Comparison of ENCODE assay signal across 31 cellular contexts in the genomic region with DNA sequence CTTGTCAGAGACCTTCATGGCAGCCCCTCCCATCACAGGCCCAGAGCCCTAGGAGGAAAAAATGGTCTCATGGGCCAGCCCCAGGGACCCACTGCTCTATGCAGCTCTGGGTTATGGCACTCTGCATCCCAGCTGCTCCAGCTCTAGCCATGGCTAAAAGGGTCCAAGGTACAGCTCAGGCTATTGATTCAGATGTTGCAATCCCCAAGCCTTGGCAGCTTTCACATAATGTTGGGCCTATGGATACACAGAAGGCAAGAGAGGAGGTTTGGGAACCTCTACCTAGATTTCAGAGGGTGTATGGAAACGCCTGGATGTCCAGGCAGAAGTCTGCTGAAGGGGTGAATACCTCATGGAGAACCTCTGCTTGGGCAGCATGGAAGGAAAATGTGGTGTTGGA.
"Had no signal": no experiment of that assay in that cellular context is flagged by ENCODE, and none has a peak within 500 bp of the region (broad histone marks: within the 10 kb centered on the region; RNA-seq: fewer than 3 reads in every experiment).

No MANE protein-coding gene starts in this region.

- H3K27ac ChIP-seq: neural progenitor cell, ovary, parathyroid adenoma, psoas muscle, skin epidermis, spleen, suprapubic skin, testis, tibial artery, transverse colon, upper lobe of right lung, uterus had no signal

- H3K4me2 ChIP-seq: neural progenitor cell, smooth muscle cell had no signal

- H3K27ac Mint-ChIP-seq: natural killer cell; nephron; neural progenitor cell; progenitor cell of endocrine pancreas; stimulated activated memory B cell treated with anti-CD40 and anti-IgM and Interleukin-4, amounts not matched to agents 10 μg/mL and 1 μg/mL and 100 μg/mL, for 72 hours; stimulated activated naive CD8-positive, alpha-beta T cell treated with anti-CD3 and anti-CD28 coated beads, Interleukin-15, amount 100 ng/mL, for 72 hours; type B pancreatic cell had no signal

- H3K36me3 ChIP-seq: neural progenitor cell, ovary, spleen, suprapubic skin, tibial artery, transverse colon, upper lobe of right lung, uterus had no signal

- H3K4me3 Mint-ChIP-seq: natural killer cell; nephron; neural progenitor cell; stimulated activated memory B cell treated with anti-CD40 and anti-IgM and Interleukin-4, amounts not matched to agents 10 μg/mL and 1 μg/mL and 100 μg/mL, for 72 hours; stimulated activated naive CD8-positive, alpha-beta T cell treated with anti-CD3 and anti-CD28 coated beads, Interleukin-15, amount 100 ng/mL, for 72 hours; type B pancreatic cell had no signal

- DNase-seq: natural killer cell; occipital lobe; ovary; posterior cingulate gyrus; psoas muscle; right cardiac atrium; spleen; stimulated activated CD4-positive, alpha-beta T cell treated with anti-CD3 and anti-CD28 coated beads, Interleukin-12 subunit alpha, Interleukin-12 subunit beta, amount 100 ng/mL, for 4 hours; stimulated activated CD4-positive, alpha-beta T cell treated with anti-CD3 and anti-CD28 coated beads, Interleukin-1b, Interleukin-23, amount 100 ng/mL, for 48 hours; stimulated activated CD4-positive, alpha-beta T cell treated with anti-CD3 and anti-CD28 coated beads, Interleukin-4, amount 100 ng/mL, for 1 hour; stimulated activated CD4-positive, alpha-beta T cell treated with anti-CD3 and anti-CD28 coated beads, Interleukin-4, amount 100 ng/mL, for 4 hours; stimulated activated CD8-positive, alpha-beta memory T cell treated with anti-CD3 and anti-CD28 coated beads, Interleukin-4, amount 100 ng/mL, for 48 hours; stimulated activated naive CD4-positive, alpha-beta T cell; stimulated activated naive CD8-positive, alpha-beta T cell treated with anti-CD3 and anti-CD28 coated beads, Interleukin-15, amount 100 ng/mL, for 72 hours; stimulated activated naive CD8-positive, alpha-beta T cell treated with anti-CD3 and anti-CD28 coated beads, Interleukin-15, Interleukin-2, amounts not matched to agents 100 U/mL and 50 U/mL, for 24 hours; substantia nigra; testis; tibial artery; transverse colon; upper lobe of right lung; uterus had no signal

- H3K79me2 ChIP-seq: parathyroid adenoma had no signal

- H3K9me3 Mint-ChIP-seq: natural killer cell had no signal

- H3K4me3 ChIP-seq: neural progenitor cell, ovary, psoas muscle, skin epidermis, smooth muscle cell, spleen, suprapubic skin, testis, tibial artery, transverse colon, upper lobe of right lung, uterus had no signal

- H3K4me1 Mint-ChIP-seq: natural killer cell; nephron; stimulated activated memory B cell treated with anti-CD40 and anti-IgM and Interleukin-4, amounts not matched to agents 10 μg/mL and 1 μg/mL and 100 μg/mL, for 72 hours; stimulated activated naive CD8-positive, alpha-beta T cell treated with anti-CD3 and anti-CD28 coated beads, Interleukin-15, amount 100 ng/mL, for 72 hours had no signal

- H3K4me1 ChIP-seq: parathyroid adenoma, psoas muscle, spleen, suprapubic skin, testis, tibial artery, transverse colon, upper lobe of right lung, uterus had no signal

- H3K36me3 Mint-ChIP-seq: natural killer cell; neural progenitor cell; stimulated activated memory B cell treated with anti-CD40 and anti-IgM and Interleukin-4, amounts not matched to agents 10 μg/mL and 1 μg/mL and 100 μg/mL, for 72 hours had no signal

- H3K9me3 ChIP-seq: ovary, psoas muscle, suprapubic skin, testis, tibial artery, transverse colon, upper lobe of right lung, uterus had no signal

- H3K27me3 Mint-ChIP-seq: progenitor cell of endocrine pancreas; stimulated activated memory B cell treated with anti-CD40 and anti-IgM and Interleukin-4, amounts not matched to agents 10 μg/mL and 1 μg/mL and 100 μg/mL, for 72 hours; stimulated activated naive CD8-positive, alpha-beta T cell treated with anti-CD3 and anti-CD28 coated beads, Interleukin-15, amount 100 ng/mL, for 72 hours had no signal

- H2AFZ ChIP-seq: neural progenitor cell, parathyroid adenoma had no signal

- H3K9ac ChIP-seq: neural progenitor cell, parathyroid adenoma had no signal

- ATAC-seq: natural killer cell; psoas muscle; right cardiac atrium; sciatic nerve; stimulated activated memory B cell treated with anti-CD40 and anti-IgM and Interleukin-4, amounts not matched to agents 10 μg/mL and 1 μg/mL and 100 μg/mL, for 72 hours; stimulated activated naive CD8-positive, alpha-beta T cell treated with anti-CD3 and anti-CD28 coated beads, Interleukin-15, amount 100 ng/mL, for 72 hours; stimulated activated naive CD8-positive, alpha-beta T cell treated with anti-CD3 and anti-CD28 coated beads, Interleukin-15, Interleukin-2, amounts not matched to agents 100 U/mL and 50 U/mL, for 24 hours; upper lobe of right lung had no signal

- H3K27me3 ChIP-seq: ovary, spleen, suprapubic skin, testis, tibial artery, transverse colon, upper lobe of right lung, uterus had no signal
